In genomic region chr15:51342249-51342999, GRCh38 we compare ENCODE assay signal across 12 cellular contexts. TPM values are rescaled to one million over a fixed set of nuclear protein-coding genes. Genes with fewer than 3 reads are reported as not detected.
DNase-seq lines count a peak whose midpoint lies in the region; ATAC-seq and TF ChIP-seq lines count a peak whose summit lies in the region.
"Had no signal": no experiment of that assay in that cellular context is flagged by ENCODE, and none has a peak within 500 bp of the region (broad histone marks: within the 10 kb centered on the region; RNA-seq: fewer than 3 reads in every experiment).

No MANE protein-coding gene starts in this region.

- no peak overlapping the region for H3K27ac Mint-ChIP-seq in memory B cell
- H3K27ac Mint-ChIP-seq in immature natural killer cell = no peak overlapping the region
- H3K27ac Mint-ChIP-seq: T-helper 1 cell treated with Interleukin-12 subunit alpha and Interleukin-12 subunit beta and Interleukin-4 antibody, amounts not matched to agents 30 μg/mL and 1 μg/mL, for 36 hours had no signal

- H3K4me1 Mint-ChIP-seq in memory B cell (no peaks in the 10 kb centered on the region), immature natural killer cell (no peaks in the 10 kb centered on the region)

- peak overlapping the region; percentile 68 for H3K4me3 ChIP-seq in HUES48 (ENCODE audit: low read depth, low read length)
- peak overlapping the region; percentile 45 for H3K4me3 ChIP-seq in choroid plexus epithelial cell (ENCODE audit: low read depth, low read length)
- peak overlapping the region; percentile 69 to 76 for H3K4me3 ChIP-seq in stomach smooth muscle (ENCODE audit: low read length in 2 of 2)

- H3K9me3 Mint-ChIP-seq in memory B cell = no peaks in the 10 kb centered on the region
- no peaks in the 10 kb centered on the region for H3K9me3 Mint-ChIP-seq in immature natural killer cell
- H3K9me3 Mint-ChIP-seq: T-helper 1 cell treated with Interleukin-12 subunit alpha and Interleukin-12 subunit beta and Interleukin-4 antibody, amounts not matched to agents 30 μg/mL and 1 μg/mL, for 36 hours had no signal

- peaks cover 8% of the 10 kb centered on the region for H3K4me1 ChIP-seq in HUES48 (ENCODE audit: control insufficient read depth, insufficient read depth, low read length)
- H3K4me1 ChIP-seq in stomach smooth muscle (ENCODE audit: control insufficient read depth, insufficient read depth, low read length) = peaks cover 28% of the 10 kb centered on the region

- H3K36me3 ChIP-seq in HUES48 (ENCODE audit: control insufficient read depth, insufficient read depth, low read length) = no peaks in the 10 kb centered on the region
- H3K36me3 ChIP-seq in stomach smooth muscle (ENCODE audit: control insufficient read depth in 2 of 2, insufficient read depth in 2 of 2, low read length in 2 of 2) = no peaks in the 10 kb centered on the region

- H3K4me3 Mint-ChIP-seq in memory B cell (peak overlapping the region; percentile 32), immature natural killer cell (no peak overlapping the region)
- H3K4me3 Mint-ChIP-seq: T-helper 1 cell treated with Interleukin-12 subunit alpha and Interleukin-12 subunit beta and Interleukin-4 antibody, amounts not matched to agents 30 μg/mL and 1 μg/mL, for 36 hours had no signal

- H3K27me3 ChIP-seq in HUES48 (ENCODE audit: control insufficient read depth, insufficient read depth, low read length) = peaks cover 55% of the 10 kb centered on the region
- no peaks in the 10 kb centered on the region for H3K27me3 ChIP-seq in stomach smooth muscle (ENCODE audit: control insufficient read depth in 1 of 2, insufficient read depth in 2 of 2, low read length in 2 of 2)

- no peak overlapping the region for H3K27ac ChIP-seq in HUES48 (ENCODE audit: low read depth, low read length)
- no peak overlapping the region for H3K27ac ChIP-seq in stomach smooth muscle (ENCODE audit: low read length)

- H3K9me3 ChIP-seq in HUES48 (ENCODE audit: control insufficient read depth, insufficient read depth, low read length) = no peaks in the 10 kb centered on the region
- no peaks in the 10 kb centered on the region for H3K9me3 ChIP-seq in stomach smooth muscle (ENCODE audit: control insufficient read depth in 2 of 2, low read length in 2 of 2)

- H3K27me3 Mint-ChIP-seq in memory B cell (peaks cover 2% of the 10 kb centered on the region), immature natural killer cell (ENCODE audit: low read depth in 3 of 3) (peaks cover 0 to 4% (median 3%) of the 10 kb centered on the region in 3 donors)

- ATAC-seq in memory B cell (ENCODE audit: low read depth) (no peak), esophagus mucosa (no peak)

- no peak for TF ChIP-seq CTCF in choroid plexus epithelial cell (conservative IDR thresholded peaks at IDR 0.05; ENCODE audit: low read depth, low read length)

- DNase-seq in choroid plexus epithelial cell (ENCODE audit: low read depth) (no peak), memory B cell (ENCODE audit: low spot score in 2 of 2) (no peak), immature natural killer cell (no peak), NCI-H2029 (lab: John Stamatoyannopoulos, UW) (no peak), HuH-7 (ENCODE audit: low spot score) (no peak)
- DNase-seq: stimulated activated naive CD4-positive, alpha-beta T cell treated with Interleukin-2 at 50 U/mL for 16 hours had no signal

- H3K36me3 Mint-ChIP-seq in memory B cell (no peaks in the 10 kb centered on the region), immature natural killer cell (no peaks in the 10 kb centered on the region)

- no peak overlapping the region for H3K9ac ChIP-seq in HUES48 (ENCODE audit: low read depth, low read length)
- peak overlapping the region; percentile 55 for H3K9ac ChIP-seq in stomach smooth muscle (ENCODE audit: low read length in 2 of 2)

RNA-seq across cellular contexts. Expression of gene GLDN, which starts 1.0 kb away (rescaled TPM):
- not detected for polyA plus RNA-seq in immature natural killer cell
- 0.56 TPM for total RNA-seq in esophagus mucosa
- polyA plus RNA-seq: IMR-90 had no signal

RNA-seq across cellular contexts. Expression of gene CYP19A1, which starts 4.0 kb away (rescaled TPM):
- polyA plus RNA-seq in immature natural killer cell = not detected
- total RNA-seq in esophagus mucosa = not detected
- total RNA-seq: bronchial epithelial cell, IMR-90 had no signal
- polyA plus RNA-seq: IMR-90 had no signal
